ENCODE assay signal across 16 cellular contexts in the genomic region with DNA sequence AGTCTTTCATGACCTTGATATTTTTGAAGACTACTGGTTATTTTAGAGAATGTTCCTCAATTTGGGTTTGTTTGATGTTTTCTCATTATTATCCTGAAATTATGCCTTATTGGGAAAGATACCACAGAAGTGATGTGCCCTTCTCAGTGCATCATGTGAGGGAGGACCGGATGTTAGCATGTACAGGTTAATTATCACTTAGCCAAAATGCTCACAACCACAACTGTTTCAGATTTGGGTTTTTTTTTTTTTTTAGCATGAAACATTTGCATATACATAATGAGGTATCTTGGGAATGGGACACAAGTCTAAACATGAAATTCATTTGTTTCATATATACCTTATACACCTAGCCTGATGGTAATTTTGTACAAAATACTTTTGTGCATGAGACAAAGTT.
"Had no signal": no experiment of that assay in that cellular context is flagged by ENCODE, and none has a peak within 500 bp of the region (broad histone marks: within the 10 kb centered on the region; RNA-seq: fewer than 3 reads in every experiment).

No MANE protein-coding gene starts in this region.

- H3K4me3 Mint-ChIP-seq: activated CD8-positive, alpha-beta T cell treated with anti-CD3 and anti-CD28 coated beads, Interleukin-2, amount 10 ng/mL, durations not matched to agents 7 days and 5 days; activated naive CD4-positive, alpha-beta T cell treated with anti-CD3 and anti-CD28 coated beads, Interleukin-2, amount 50 U/mL, for 24 hours; effector memory CD8-positive, alpha-beta T cell; nephron; WTC11 had no signal

- H3K27ac Mint-ChIP-seq: activated CD8-positive, alpha-beta T cell treated with anti-CD3 and anti-CD28 coated beads, Interleukin-2, amount 10 ng/mL, durations not matched to agents 7 days and 5 days; activated naive CD4-positive, alpha-beta T cell treated with anti-CD3 and anti-CD28 coated beads, Interleukin-2, amount 50 U/mL, for 24 hours; effector memory CD8-positive, alpha-beta T cell; nephron; WTC11 had no signal

- DNase-seq: activated CD4-positive, alpha-beta T cell treated with anti-CD3 and anti-CD28 coated beads for 4 hours; activated CD8-positive, alpha-beta memory T cell treated with anti-CD3 and anti-CD28 coated beads, Interleukin-2, amount 50 U/mL, for 4 hours; activated CD8-positive, alpha-beta T cell treated with anti-CD3 and anti-CD28 coated beads, Interleukin-2, amount 10 ng/mL, durations not matched to agents 7 days and 5 days; activated effector memory CD4-positive, alpha-beta T cell treated with anti-CD3 and anti-CD28 coated beads, Interleukin-2, amount 50 U/mL, for 16 hours; activated T-cell treated with anti-CD3 and anti-CD28 coated beads, Interleukin-2, amount 50 U/mL, for 48 hours; adrenal gland; dermis blood vessel endothelial cell; effector memory CD8-positive, alpha-beta T cell; foreskin keratinocyte; nucleus accumbens; stimulated activated CD4-positive, alpha-beta T cell treated with anti-CD3 and anti-CD28 coated beads, Interleukin-4, amount 100 ng/mL, for 1 hour; stimulated activated naive CD4-positive, alpha-beta T cell; tibial artery had no signal

- ATAC-seq: activated CD8-positive, alpha-beta T cell treated with anti-CD3 and anti-CD28 coated beads, Interleukin-2, amount 10 ng/mL, durations not matched to agents 7 days and 5 days; effector memory CD8-positive, alpha-beta T cell; foreskin keratinocyte; WTC11 had no signal

- H3K4me1 Mint-ChIP-seq: activated naive CD4-positive, alpha-beta T cell treated with anti-CD3 and anti-CD28 coated beads, Interleukin-2, amount 50 U/mL, for 24 hours; WTC11 had no signal

- H3K27me3 Mint-ChIP-seq: activated naive CD4-positive, alpha-beta T cell treated with anti-CD3 and anti-CD28 coated beads, Interleukin-2, amount 50 U/mL, for 24 hours; effector memory CD8-positive, alpha-beta T cell had no signal

- H3K9me3 Mint-ChIP-seq: activated naive CD4-positive, alpha-beta T cell treated with anti-CD3 and anti-CD28 coated beads, Interleukin-2, amount 50 U/mL, for 24 hours; effector memory CD8-positive, alpha-beta T cell; nephron; WTC11 had no signal
